Comparison of ENCODE assay signal across 18 cellular contexts in the genomic region with DNA sequence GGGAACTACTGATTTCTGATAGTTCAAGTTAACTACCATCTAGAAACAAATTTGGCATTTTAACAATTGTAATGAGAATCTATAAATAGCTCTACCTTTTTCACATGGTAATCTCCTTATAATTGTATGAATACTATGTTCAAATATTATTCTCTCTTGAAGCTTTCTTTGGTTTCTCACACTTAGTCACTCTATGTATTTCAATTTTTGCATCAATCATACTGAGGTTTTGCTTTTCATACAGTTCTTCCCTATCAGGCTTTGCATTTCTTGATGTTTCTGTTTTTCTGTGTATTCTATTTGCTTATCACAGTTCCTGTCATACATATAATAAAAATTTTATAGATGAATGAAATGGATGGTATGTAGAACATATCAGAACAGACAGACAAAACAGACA. TPM values are rescaled to one million over a fixed set of nuclear protein-coding genes. Genes with fewer than 3 reads are reported as not detected.
A peak's percentile ranks its signal among the peaks of the same experiment; 100 is the strongest.
DNase-seq lines count a peak whose midpoint lies in the region; ATAC-seq and TF ChIP-seq lines count a peak whose summit lies in the region.
"Had no signal": no experiment of that assay in that cellular context is flagged by ENCODE, and none has a peak within 500 bp of the region (broad histone marks: within the 10 kb centered on the region; RNA-seq: fewer than 3 reads in every experiment).

No MANE protein-coding gene starts in this region.

- CTCF ChIA-PET in activated CD4-positive, alpha-beta T cell treated with anti-CD3 and anti-CD28 coated beads for 36 hours (lab: Charles Lee), result interaction anchor here (0.9 to 1.0 kb wide), 2 partner anchors 16 to 59 kb away, joined by 3 read pairs; no protein-coding TSS in a partner anchor
- CTCF ChIA-PET in CD4-positive, alpha-beta memory T cell (lab: Charles Lee; ENCODE audit: partially characterized antibody), result interaction anchor here (1.1 to 1.5 kb wide), 2 partner anchors 15 to 47 kb away, joined by 3 to 4 read pairs; no protein-coding TSS in a partner anchor

- H3K4me1 ChIP-seq in CD4-positive, alpha-beta memory T cell (ENCODE audit: insufficient read depth, low read length), result no peaks in the 10 kb centered on the region
- H3K4me1 ChIP-seq: BLaER1, Caco-2 had no signal

- H3K9me3 ChIP-seq in CD4-positive, alpha-beta memory T cell (ENCODE audit: control insufficient read depth in 1 of 2, low read length in 2 of 2), result no peaks in the 10 kb centered on the region
- H3K9me3 ChIP-seq: BE2C had no signal

- intact Hi-C loops in activated CD4-positive, alpha-beta T cell treated with anti-CD3 and anti-CD28 coated beads for 36 hours (cut with DNase I, micrococcal nuclease), result no loop called here
- intact Hi-C loops in CD4-positive, alpha-beta memory T cell (cut with micrococcal nuclease), result no loop called here

- peak; percentile 39 for ATAC-seq in activated CD4-positive, alpha-beta T cell treated with anti-CD3 and anti-CD28 coated beads for 36 hours
- peak; percentile 31 for ATAC-seq in activated T-helper 17 cell treated with anti-CD3 and anti-CD28 coated beads, Interleukin-2, amount 50 U/mL, for 72 hours (replicated peaks)
- ATAC-seq: CD8-positive, alpha-beta T cell had no signal

- no peak overlapping the region for H3K27ac Mint-ChIP-seq in activated CD4-positive, alpha-beta T cell treated with anti-CD3 and anti-CD28 coated beads for 36 hours
- no peak overlapping the region for H3K27ac Mint-ChIP-seq in activated T-helper 17 cell treated with anti-CD3 and anti-CD28 coated beads, Interleukin-2, amount 50 U/mL, for 72 hours
- H3K27ac Mint-ChIP-seq in CD4-positive, alpha-beta memory T cell, result no peak overlapping the region
- H3K27ac Mint-ChIP-seq: CD14-positive monocyte; CD4-positive, CD25-positive, alpha-beta regulatory T cell; CD8-positive, alpha-beta T cell had no signal

- no peak overlapping the region for H3K4me3 ChIP-seq in CD4-positive, alpha-beta memory T cell (ENCODE audit: low read length in 2 of 2)
- H3K4me3 ChIP-seq: BLaER1 had no signal

- H3K4me1 Mint-ChIP-seq in activated CD4-positive, alpha-beta T cell treated with anti-CD3 and anti-CD28 coated beads for 36 hours, result peaks cover 20% of the 10 kb centered on the region
- peaks cover 15% of the 10 kb centered on the region for H3K4me1 Mint-ChIP-seq in activated T-helper 17 cell treated with anti-CD3 and anti-CD28 coated beads, Interleukin-2, amount 50 U/mL, for 72 hours
- peaks cover 6 to 19% (median 11%) of the 10 kb centered on the region in 4 donors for H3K4me1 Mint-ChIP-seq in CD4-positive, alpha-beta memory T cell

- H3K9me3 Mint-ChIP-seq in activated CD4-positive, alpha-beta T cell treated with anti-CD3 and anti-CD28 coated beads for 36 hours (ENCODE audit: low read depth), result peaks cover 3% of the 10 kb centered on the region
- peaks cover 3% of the 10 kb centered on the region for H3K9me3 Mint-ChIP-seq in activated T-helper 17 cell treated with anti-CD3 and anti-CD28 coated beads, Interleukin-2, amount 50 U/mL, for 72 hours
- peaks cover 0 to 6% (median 1%) of the 10 kb centered on the region in 8 donors for H3K9me3 Mint-ChIP-seq in CD4-positive, alpha-beta memory T cell

- POLR2A ChIA-PET in activated CD4-positive, alpha-beta T cell treated with anti-CD3 and anti-CD28 coated beads for 36 hours (lab: Charles Lee), result interaction anchor here (0.6 kb wide), 1 partner anchor 8 kb away, joined by 5 read pairs; no protein-coding TSS in a partner anchor
- POLR2A ChIA-PET in CD4-positive, alpha-beta memory T cell (lab: Charles Lee; ENCODE audit: partially characterized antibody), result no interaction called here

- no peak for DNase-seq in activated CD4-positive, alpha-beta T cell treated with anti-CD3 and anti-CD28 coated beads for 36 hours
- DNase-seq in activated CD4-positive, alpha-beta T cell treated with anti-CD3 and anti-CD28 coated beads, Interleukin-2, amount 50 U/mL, for 48 hours, result no peak
- DNase-seq in NCI-H69 (lab: John Stamatoyannopoulos, UW), result no peak
- no peak for DNase-seq in CD4-positive, alpha-beta memory T cell
- DNase-seq: 8988T; ACHN; BE2C; C1 segment of cervical spinal cord; Caco-2; Calu3; CD4-positive, CD25-positive, alpha-beta regulatory T cell; CD8-positive, alpha-beta T cell; DMS79 treated with DMSO at 0.1 percent for 48 hours; GF-D8 had no signal

- H3K4me3 Mint-ChIP-seq in activated CD4-positive, alpha-beta T cell treated with anti-CD3 and anti-CD28 coated beads for 36 hours, result no peak overlapping the region
- H3K4me3 Mint-ChIP-seq in activated T-helper 17 cell treated with anti-CD3 and anti-CD28 coated beads, Interleukin-2, amount 50 U/mL, for 72 hours, result no peak overlapping the region
- H3K4me3 Mint-ChIP-seq in CD4-positive, alpha-beta memory T cell, result no peak overlapping the region
- H3K4me3 Mint-ChIP-seq: CD14-positive monocyte; CD4-positive, CD25-positive, alpha-beta regulatory T cell; CD8-positive, alpha-beta T cell had no signal

- peak overlapping the region; percentile 53 for H3K27ac ChIP-seq in VCaP
- H3K27ac ChIP-seq in CD4-positive, alpha-beta memory T cell (ENCODE audit: low read depth, low read length), result no peak overlapping the region
- H3K27ac ChIP-seq: BLaER1 had no signal

- H3K27me3 ChIP-seq in CD4-positive, alpha-beta memory T cell (ENCODE audit: insufficient read depth, low read length), result no peaks in the 10 kb centered on the region
- H3K27me3 ChIP-seq: BE2C, BLaER1 had no signal

- H3K36me3 ChIP-seq in CD4-positive, alpha-beta memory T cell (ENCODE audit: insufficient read depth, low read length), result no peaks in the 10 kb centered on the region
- H3K36me3 ChIP-seq: BE2C had no signal

- no peaks in the 10 kb centered on the region for H3K27me3 Mint-ChIP-seq in activated CD4-positive, alpha-beta T cell treated with anti-CD3 and anti-CD28 coated beads for 36 hours
- H3K27me3 Mint-ChIP-seq in activated T-helper 17 cell treated with anti-CD3 and anti-CD28 coated beads, Interleukin-2, amount 50 U/mL, for 72 hours, result no peaks in the 10 kb centered on the region
- no peaks in the 10 kb centered on the region for H3K27me3 Mint-ChIP-seq in CD4-positive, alpha-beta memory T cell
- H3K27me3 Mint-ChIP-seq: CD4-positive, CD25-positive, alpha-beta regulatory T cell had no signal

- TF ChIP-seq CTCF in VCaP (conservative IDR thresholded peaks at IDR 0.05), result no peak

- H3K36me3 Mint-ChIP-seq in activated CD4-positive, alpha-beta T cell treated with anti-CD3 and anti-CD28 coated beads for 36 hours (ENCODE audit: low read depth), result peaks cover 22% of the 10 kb centered on the region
- H3K36me3 Mint-ChIP-seq in activated T-helper 17 cell treated with anti-CD3 and anti-CD28 coated beads, Interleukin-2, amount 50 U/mL, for 72 hours (ENCODE audit: low read depth), result peaks cover 12% of the 10 kb centered on the region
- peaks cover 8 to 34% of the 10 kb centered on the region in 2 donors for H3K36me3 Mint-ChIP-seq in CD4-positive, alpha-beta memory T cell

RNA-seq across cellular contexts. Expression of gene VPS54, which starts 16.0 kb away (rescaled TPM):
- 10 to 100 TPM in 1 of 2 experiments, 1 to 10 TPM in 1; 9.0 to 11.7 TPM for total RNA-seq in activated CD4-positive, alpha-beta T cell treated with anti-CD3 and anti-CD28 coated beads for 36 hours
- total RNA-seq in activated T-helper 17 cell treated with anti-CD3 and anti-CD28 coated beads, Interleukin-2, amount 50 U/mL, for 72 hours, result 10 to 100 TPM in 1 of 2 donors, 1 to 10 TPM in 1; 7.9 to 13.7 TPM
- total RNA-seq in CD4-positive, alpha-beta memory T cell, result 10 to 100 TPM; 15.2 to 16.4 TPM
- 1 to 10 TPM; 4.0 to 9.1 TPM for polyA plus RNA-seq in CD4-positive, alpha-beta memory T cell
